1 cellular context compared by ENCODE assay signal in genomic region chr15:31523027-31523654, GRCh38.
TF ChIP-seq lines count a peak whose summit lies in the region.

No MANE protein-coding gene starts in this region.

TF ChIP-seq in HepG2, 621 proteins besides CTCF, POLR2A, EP300 and RAD21 (continued from another document):
- TF ChIP-seq ZHX1 (CRISPR knock-in tag; IDR thresholded peaks at IDR 0.05; ENCODE audit: low read depth) (no peak), ATF7 (IDR thresholded peaks at IDR 0.05) (no peak), ATF7 (CRISPR knock-in tag; IDR thresholded peaks at IDR 0.05) (no peak), TFDP1 (CRISPR knock-in tag; IDR thresholded peaks at IDR 0.05; ENCODE audit: borderline replicate concordance) (no peak), ZNF513 (CRISPR knock-in tag; conservative IDR thresholded peaks at IDR 0.05) (no peak), CREBL2 (CRISPR knock-in tag; IDR thresholded peaks at IDR 0.05; ENCODE audit: borderline replicate concordance) (no peak), ZBTB2 (CRISPR knock-in tag; IDR thresholded peaks at IDR 0.05; ENCODE audit: low read depth) (no peak), NFAT5 (CRISPR knock-in tag; IDR thresholded peaks at IDR 0.05) (no peak), HCFC1 (IDR thresholded peaks at IDR 0.05; ENCODE audit: low read depth, low read length) (no peak), TFAP4 (IDR thresholded peaks at IDR 0.05; ENCODE audit: borderline replicate concordance, low read depth) (no peak), ZNF841 (CRISPR knock-in tag; IDR thresholded peaks at IDR 0.05; ENCODE audit: borderline replicate concordance) (no peak), MTERF4 (CRISPR knock-in tag; IDR thresholded peaks at IDR 0.05) (no peak), ARNTL (CRISPR knock-in tag; IDR thresholded peaks at IDR 0.05) (no peak), ZNF83 (CRISPR knock-in tag; IDR thresholded peaks at IDR 0.05; ENCODE audit: borderline replicate concordance) (no peak), DPF2 (CRISPR knock-in tag; IDR thresholded peaks at IDR 0.05; ENCODE audit: borderline replicate concordance, low read depth) (no peak)
TF ChIP-seq in HepG2: peak in this region for 0.
